26 cellular contexts compared by ENCODE assay signal in the genomic region with DNA sequence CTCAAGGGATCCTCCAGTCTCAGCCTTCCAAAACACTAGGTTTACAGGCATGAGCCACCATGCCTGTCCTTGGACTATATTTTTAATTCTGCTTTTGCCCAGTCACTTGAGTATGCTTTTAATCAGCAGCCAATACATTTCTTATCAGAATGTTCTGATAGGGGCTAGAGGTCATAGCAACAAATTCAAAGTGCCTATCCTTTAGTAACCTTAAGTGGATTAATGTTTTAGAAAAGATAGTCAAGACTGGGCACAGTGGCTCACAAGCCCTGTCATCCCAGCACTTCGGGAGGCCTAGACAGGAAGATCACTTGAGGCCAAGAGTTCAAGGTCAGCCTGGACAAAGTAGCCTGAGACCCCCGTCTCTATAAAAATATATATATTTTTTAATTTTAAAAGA.
"Had no signal": no experiment of that assay in that cellular context is flagged by ENCODE, and none has a peak within 500 bp of the region (broad histone marks: within the 10 kb centered on the region; RNA-seq: fewer than 3 reads in every experiment).

No MANE protein-coding gene starts in this region.

- H3K9me3 ChIP-seq: ascending aorta, breast epithelium, esophagus squamous epithelium, gastroesophageal sphincter had no signal

- H3K4me1 ChIP-seq: ascending aorta, breast epithelium had no signal

- H3K4me3 Mint-ChIP-seq: activated CD4-positive, alpha-beta memory T cell treated with anti-CD3 and anti-CD28 coated beads for 36 hours; activated CD4-positive, alpha-beta T cell treated with anti-CD3 and anti-CD28 coated beads for 36 hours; activated CD4-positive, alpha-beta T cell treated with anti-CD3 and anti-CD28 coated beads, Interleukin-2, amount 10 ng/mL, durations not matched to agents 24 days and 14 days; activated CD8-positive, alpha-beta T cell treated with anti-CD3 and anti-CD28 coated beads, Interleukin-2, amount 10 ng/mL, durations not matched to agents 7 days and 5 days; activated naive CD4-positive, alpha-beta T cell treated with anti-CD3 and anti-CD28 coated beads, Interleukin-2, amount 10 ng/mL, durations not matched to agents 7 days and 5 days; activated naive CD8-positive, alpha-beta T cell treated with anti-CD3 and anti-CD28 coated beads for 36 hours; activated naive CD8-positive, alpha-beta T cell treated with anti-CD3 and anti-CD28 coated beads, Interleukin-2, amount 50 U/mL, for 24 hours; activated T-cell treated with anti-CD3 and anti-CD28 coated beads, Interleukin-2, amount 50 U/mL, for 72 hours; brain; central memory CD8-positive, alpha-beta T cell; dendritic cell treated with granulocyte-macrophage colony-stimulating factor and Interleukin-4, amounts not matched to agents 40 ng/mL and 50 ng/mL, for 4 days had no signal

- ATAC-seq: activated CD4-positive, alpha-beta T cell treated with anti-CD3 and anti-CD28 coated beads for 36 hours; activated CD8-positive, alpha-beta T cell treated with anti-CD3 and anti-CD28 coated beads, Interleukin-2, amount 10 ng/mL, durations not matched to agents 7 days and 5 days; activated naive CD8-positive, alpha-beta T cell treated with anti-CD3 and anti-CD28 coated beads, Interleukin-2, amount 50 U/mL, for 24 hours; activated T-cell treated with anti-CD3 and anti-CD28 coated beads, Interleukin-2, amount 50 U/mL, for 72 hours; gastroesophageal sphincter had no signal

- H3K27ac ChIP-seq: ascending aorta, breast epithelium, cardiac muscle cell, coronary artery, dorsolateral prefrontal cortex, esophagus squamous epithelium, gastroesophageal sphincter had no signal

- H3K9me3 Mint-ChIP-seq: activated CD4-positive, alpha-beta memory T cell treated with anti-CD3 and anti-CD28 coated beads for 36 hours; activated CD4-positive, alpha-beta T cell treated with anti-CD3 and anti-CD28 coated beads, Interleukin-2, amount 10 ng/mL, durations not matched to agents 24 days and 14 days; activated naive CD4-positive, alpha-beta T cell treated with anti-CD3 and anti-CD28 coated beads, Interleukin-2, amount 10 ng/mL, durations not matched to agents 7 days and 5 days; activated naive CD8-positive, alpha-beta T cell treated with anti-CD3 and anti-CD28 coated beads for 36 hours; activated naive CD8-positive, alpha-beta T cell treated with anti-CD3 and anti-CD28 coated beads, Interleukin-2, amount 50 U/mL, for 24 hours; activated T-cell treated with anti-CD3 and anti-CD28 coated beads, Interleukin-2, amount 50 U/mL, for 72 hours; brain; central memory CD8-positive, alpha-beta T cell; dendritic cell treated with granulocyte-macrophage colony-stimulating factor and Interleukin-4, amounts not matched to agents 40 ng/mL and 50 ng/mL, for 4 days had no signal

- H3K27me3 Mint-ChIP-seq: activated CD4-positive, alpha-beta memory T cell treated with anti-CD3 and anti-CD28 coated beads for 36 hours; activated CD4-positive, alpha-beta T cell treated with anti-CD3 and anti-CD28 coated beads for 36 hours; activated CD4-positive, alpha-beta T cell treated with anti-CD3 and anti-CD28 coated beads, Interleukin-2, amount 10 ng/mL, durations not matched to agents 24 days and 14 days; activated naive CD4-positive, alpha-beta T cell treated with anti-CD3 and anti-CD28 coated beads, Interleukin-2, amount 10 ng/mL, durations not matched to agents 7 days and 5 days; activated naive CD8-positive, alpha-beta T cell treated with anti-CD3 and anti-CD28 coated beads for 36 hours; activated naive CD8-positive, alpha-beta T cell treated with anti-CD3 and anti-CD28 coated beads, Interleukin-2, amount 50 U/mL, for 24 hours; brain; central memory CD8-positive, alpha-beta T cell; dendritic cell treated with granulocyte-macrophage colony-stimulating factor and Interleukin-4, amounts not matched to agents 40 ng/mL and 50 ng/mL, for 4 days had no signal

- H3K4me3 ChIP-seq: ascending aorta, breast epithelium, cardiac muscle cell, coronary artery, dorsolateral prefrontal cortex, esophagus squamous epithelium, gastroesophageal sphincter had no signal

- DNase-seq: activated CD4-positive, alpha-beta memory T cell treated with anti-CD3 and anti-CD28 coated beads for 36 hours; activated CD4-positive, alpha-beta T cell treated with anti-CD3 and anti-CD28 coated beads for 36 hours; activated CD4-positive, alpha-beta T cell treated with anti-CD3 and anti-CD28 coated beads, Interleukin-2, amount 10 ng/mL, durations not matched to agents 24 days and 14 days; activated CD4-positive, CD25-positive, alpha-beta regulatory T cell; activated CD4-positive, CD25-positive, alpha-beta regulatory T cell treated with anti-CD3 and anti-CD28 coated beads, Interleukin-2, amount 50 U/mL, for 72 hours; activated CD8-positive, alpha-beta T cell treated with anti-CD3 and anti-CD28 coated beads, Interleukin-2, amount 10 ng/mL, durations not matched to agents 7 days and 5 days; activated gamma-delta T cell; activated naive CD4-positive, alpha-beta T cell; activated naive CD4-positive, alpha-beta T cell treated with anti-CD3 and anti-CD28 coated beads, Interleukin-2, amount 10 ng/mL, durations not matched to agents 7 days and 5 days; activated naive CD8-positive, alpha-beta T cell treated with anti-CD3 and anti-CD28 coated beads for 36 hours; activated naive CD8-positive, alpha-beta T cell treated with anti-CD3 and anti-CD28 coated beads, Interleukin-2, amount 50 U/mL, for 24 hours; activated T-cell treated with anti-CD3 and anti-CD28 coated beads, Interleukin-2, amount 50 U/mL, for 1 hour; activated T-cell treated with anti-CD3 and anti-CD28 coated beads, Interleukin-2, amount 50 U/mL, for 72 hours; dorsolateral prefrontal cortex; effector memory CD4-positive, alpha-beta T cell; esophagus squamous epithelium; foreskin melanocyte; T-helper 2 cell had no signal

- H3K27ac Mint-ChIP-seq: activated CD4-positive, alpha-beta memory T cell treated with anti-CD3 and anti-CD28 coated beads for 36 hours; activated CD4-positive, alpha-beta T cell treated with anti-CD3 and anti-CD28 coated beads for 36 hours; activated CD4-positive, alpha-beta T cell treated with anti-CD3 and anti-CD28 coated beads, Interleukin-2, amount 10 ng/mL, durations not matched to agents 24 days and 14 days; activated CD8-positive, alpha-beta T cell treated with anti-CD3 and anti-CD28 coated beads, Interleukin-2, amount 10 ng/mL, durations not matched to agents 7 days and 5 days; activated naive CD4-positive, alpha-beta T cell treated with anti-CD3 and anti-CD28 coated beads, Interleukin-2, amount 10 ng/mL, durations not matched to agents 7 days and 5 days; activated naive CD8-positive, alpha-beta T cell treated with anti-CD3 and anti-CD28 coated beads for 36 hours; activated naive CD8-positive, alpha-beta T cell treated with anti-CD3 and anti-CD28 coated beads, Interleukin-2, amount 50 U/mL, for 24 hours; activated T-cell treated with anti-CD3 and anti-CD28 coated beads, Interleukin-2, amount 50 U/mL, for 72 hours; brain; dendritic cell treated with granulocyte-macrophage colony-stimulating factor and Interleukin-4, amounts not matched to agents 40 ng/mL and 50 ng/mL, for 4 days had no signal

- H3K27me3 ChIP-seq: ascending aorta, breast epithelium, cardiac muscle cell, dorsolateral prefrontal cortex, esophagus squamous epithelium, gastroesophageal sphincter had no signal
